ENCODE assay signal across 9 cellular contexts in the genomic region with DNA sequence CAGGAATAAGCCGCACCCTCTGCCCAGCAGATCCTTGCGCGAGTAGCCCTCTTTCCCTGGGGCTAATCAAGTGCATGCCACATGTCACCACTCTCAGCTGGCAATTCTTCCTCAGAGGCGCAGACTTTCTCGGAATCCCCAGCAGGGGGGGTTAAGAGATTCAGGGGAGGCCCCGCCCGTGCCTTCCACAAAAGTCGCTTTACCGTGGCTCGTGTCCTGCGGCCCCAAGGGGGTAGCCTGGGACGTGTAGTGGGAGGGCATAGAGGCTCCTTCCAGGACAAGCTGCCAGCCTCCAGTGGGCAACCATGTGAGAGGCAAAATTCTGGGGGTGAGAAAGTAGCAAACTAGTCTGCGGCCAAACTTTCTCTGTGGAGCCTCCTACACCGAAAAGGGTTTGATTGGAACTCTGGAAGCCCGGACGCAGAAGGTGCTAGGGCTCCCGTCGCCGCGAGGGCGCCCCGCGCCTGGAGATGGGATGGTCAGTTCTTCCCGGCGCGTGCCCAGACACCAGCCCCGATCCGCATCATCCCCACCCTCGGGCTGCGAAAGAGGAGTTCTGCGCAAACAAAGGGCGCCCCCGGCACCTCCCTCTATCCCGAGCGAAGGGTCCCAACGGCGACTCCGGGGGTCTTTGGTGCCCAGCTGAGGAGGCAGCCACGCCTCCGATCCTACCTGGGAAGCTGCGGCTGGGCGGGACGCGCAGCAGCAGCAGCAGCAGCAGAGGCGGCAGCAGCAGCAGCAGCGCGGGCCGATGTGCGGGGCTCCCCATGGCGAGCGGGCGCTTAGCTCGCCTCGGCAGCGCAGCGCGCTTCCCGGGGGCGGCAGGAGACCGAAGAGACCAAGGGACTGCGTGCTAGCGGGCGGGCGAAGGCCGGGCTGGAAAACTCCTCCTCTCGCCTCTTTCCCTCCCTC. TPM values are rescaled to one million over a fixed set of nuclear protein-coding genes. Genes with fewer than 3 reads are reported as not detected.
A peak's percentile ranks its signal among the peaks of the same experiment; 100 is the strongest.
DNase-seq lines count a peak whose midpoint lies in the region; ATAC-seq and TF ChIP-seq lines count a peak whose summit lies in the region.
"Had no signal": no experiment of that assay in that cellular context is flagged by ENCODE, and none has a peak within 500 bp of the region (broad histone marks: within the 10 kb centered on the region; RNA-seq: fewer than 3 reads in every experiment).

Gene SRPX, minus strand, starts transcription at position 848 of the 912 bp plus-strand sequence. Its CDS starts 79 bp downstream, at position 769.

- H3K36me3 Mint-ChIP-seq in brain, result no peaks in the 10 kb centered on the region
- no peaks in the 10 kb centered on the region for H3K36me3 Mint-ChIP-seq in stimulated activated memory B cell treated with anti-CD40 and anti-IgM and Interleukin-4, amounts not matched to agents 10 μg/mL and 1 μg/mL and 100 μg/mL, for 72 hours
- no peaks in the 10 kb centered on the region for H3K36me3 Mint-ChIP-seq in natural killer cell treated with Interleukin-12 subunit alpha and Interleukin-12 subunit beta and Interleukin-15 and Interleukin-18, amount 100 ng/mL, for 72 hours

- peak in 1 of 2 experiments; percentile 38 for TF ChIP-seq CTCF in brain (conservative IDR thresholded peaks at IDR 0.05)

- H3K27me3 Mint-ChIP-seq in brain, result peaks cover 43% of the 10 kb centered on the region
- peaks cover 32% of the 10 kb centered on the region for H3K27me3 Mint-ChIP-seq in stimulated activated memory B cell treated with anti-CD40 and anti-IgM and Interleukin-4, amounts not matched to agents 10 μg/mL and 1 μg/mL and 100 μg/mL, for 72 hours
- peaks cover 19 to 33% of the 10 kb centered on the region in 2 donors for H3K27me3 Mint-ChIP-seq in natural killer cell treated with Interleukin-12 subunit alpha and Interleukin-12 subunit beta and Interleukin-15 and Interleukin-18, amount 100 ng/mL, for 72 hours

- H3K4me3 ChIP-seq in H7 (ENCODE audit: insufficient read depth, low read depth, low read length), result peak within 1 kb of the TSS; percentile 57

- no peak for ATAC-seq in stimulated activated memory B cell treated with anti-CD40 and anti-IgM and Interleukin-4, amounts not matched to agents 10 μg/mL and 1 μg/mL and 100 μg/mL, for 72 hours
- no peak for ATAC-seq in GM21723 (IDR thresholded peaks at IDR 0.05; ENCODE audit: unreplicated experiment)
- ATAC-seq in natural killer cell treated with Interleukin-12 subunit alpha and Interleukin-12 subunit beta and Interleukin-15 and Interleukin-18, amount 100 ng/mL, for 72 hours, result no peak

- no peaks in the 10 kb centered on the region for H3K36me3 ChIP-seq in H7 (replicated peaks; ENCODE audit: control insufficient read depth, insufficient read depth, low read length)

- peaks cover 10% of the 10 kb centered on the region for H3K4me1 Mint-ChIP-seq in brain
- peaks cover 6% of the 10 kb centered on the region for H3K4me1 Mint-ChIP-seq in stimulated activated memory B cell treated with anti-CD40 and anti-IgM and Interleukin-4, amounts not matched to agents 10 μg/mL and 1 μg/mL and 100 μg/mL, for 72 hours
- H3K4me1 Mint-ChIP-seq in natural killer cell treated with Interleukin-12 subunit alpha and Interleukin-12 subunit beta and Interleukin-15 and Interleukin-18, amount 100 ng/mL, for 72 hours (ENCODE audit: low read depth in 2 of 2), result no peaks in the 10 kb centered on the region

- peak within 1 kb of the TSS in 2 of 5 experiments; percentile 52 to 91 for H3K27ac Mint-ChIP-seq in brain
- H3K27ac Mint-ChIP-seq in stimulated activated memory B cell treated with anti-CD40 and anti-IgM and Interleukin-4, amounts not matched to agents 10 μg/mL and 1 μg/mL and 100 μg/mL, for 72 hours, result no peak within 1 kb of the TSS
- no peak within 1 kb of the TSS for H3K27ac Mint-ChIP-seq in natural killer cell treated with Interleukin-12 subunit alpha and Interleukin-12 subunit beta and Interleukin-15 and Interleukin-18, amount 100 ng/mL, for 72 hours

- H3K27me3 ChIP-seq in H7 (ENCODE audit: control insufficient read depth, insufficient read depth, low read length), result peaks cover 32% of the 10 kb centered on the region

- peak within 1 kb of the TSS; percentile 81 to 91 (median 85) for H3K4me3 Mint-ChIP-seq in brain
- peak within 1 kb of the TSS; percentile 59 for H3K4me3 Mint-ChIP-seq in stimulated activated memory B cell treated with anti-CD40 and anti-IgM and Interleukin-4, amounts not matched to agents 10 μg/mL and 1 μg/mL and 100 μg/mL, for 72 hours
- H3K4me3 Mint-ChIP-seq in natural killer cell treated with Interleukin-12 subunit alpha and Interleukin-12 subunit beta and Interleukin-15 and Interleukin-18, amount 100 ng/mL, for 72 hours, result no peak within 1 kb of the TSS

- peaks cover 0 to 8% (median 0%) of the 10 kb centered on the region in 5 experiments for H3K9me3 Mint-ChIP-seq in brain
- no peaks in the 10 kb centered on the region for H3K9me3 Mint-ChIP-seq in stimulated activated memory B cell treated with anti-CD40 and anti-IgM and Interleukin-4, amounts not matched to agents 10 μg/mL and 1 μg/mL and 100 μg/mL, for 72 hours
- H3K9me3 Mint-ChIP-seq in natural killer cell treated with Interleukin-12 subunit alpha and Interleukin-12 subunit beta and Interleukin-15 and Interleukin-18, amount 100 ng/mL, for 72 hours, result no peaks in the 10 kb centered on the region

- DNase-seq in COLO829 (ENCODE audit: low spot score) (peak; percentile 52), H7 (peak; percentile 64), NCI-H82 treated with DMSO at 0.1 percent for 48 hours (lab: John Stamatoyannopoulos, UW; ENCODE audit: unreplicated experiment) (peak; percentile 48), islet precursor cell (peak; percentile 78)
- no peak for DNase-seq in natural killer cell treated with Interleukin-12 subunit alpha and Interleukin-12 subunit beta and Interleukin-15 and Interleukin-18, amount 100 ng/mL, for 72 hours (ENCODE audit: low spot score)

RNA-seq across cellular contexts. Expression of gene SRPX, which starts in this region (rescaled TPM):
- total RNA-seq in H7 (2014; rRNA removed; shearing (Covaris generic)), result 8.0 and 9.9 TPM in 2 replicates
- polyA plus RNA-seq in brain (ENCODE audit: insufficient read depth, low read depth, low replicate concordance), result 7.4 TPM
- total RNA-seq in natural killer cell treated with Interleukin-12 subunit alpha and Interleukin-12 subunit beta and Interleukin-15 and Interleukin-18, amount 100 ng/mL, for 72 hours, result not detected
- total RNA-seq: T-helper 1 cell treated with Interleukin-12 subunit alpha and Interleukin-12 subunit beta and Interleukin-4 antibody, amounts not matched to agents 30 ng/mL and 1 ng/mL, for 36 hours had no signal
